ENCODE assay signal across 20 cellular contexts in genomic region chr9:89025538-89025937, GRCh38.
"Had no signal": no experiment of that assay in that cellular context is flagged by ENCODE, and none has a peak within 500 bp of the region (broad histone marks: within the 10 kb centered on the region; RNA-seq: fewer than 3 reads in every experiment).

No MANE protein-coding gene starts in this region.

- H3K4me1 ChIP-seq: psoas muscle had no signal

- H3K27ac ChIP-seq: left lung, neutrophil, psoas muscle, skin epidermis, thoracic aorta had no signal

- H3K27ac Mint-ChIP-seq: immature natural killer cell; naive thymus-derived CD4-positive, alpha-beta T cell; nephron progenitor cell; stimulated activated naive B cell treated with anti-CD40 and anti-IgM and Interleukin-4, amounts not matched to agents 10 μg/mL and 1 μg/mL and 100 μg/mL, for 72 hours; stimulated activated naive CD8-positive, alpha-beta T cell treated with anti-CD3 and anti-CD28 coated beads, Interleukin-15, amount 100 ng/mL, for 72 hours had no signal

- H3K4me3 Mint-ChIP-seq: central memory CD8-positive, alpha-beta T cell; immature natural killer cell; naive thymus-derived CD4-positive, alpha-beta T cell; nephron progenitor cell; stimulated activated naive B cell treated with anti-CD40 and anti-IgM and Interleukin-4, amounts not matched to agents 10 μg/mL and 1 μg/mL and 100 μg/mL, for 72 hours; stimulated activated naive CD8-positive, alpha-beta T cell treated with anti-CD3 and anti-CD28 coated beads, Interleukin-15, amount 100 ng/mL, for 72 hours had no signal

- H3K36me3 ChIP-seq: left lung, neutrophil, sigmoid colon, thoracic aorta had no signal

- DNase-seq: cortex of kidney; effector memory CD4-positive, alpha-beta T cell; glutamatergic neuron; immature natural killer cell; left lung; mesendoderm; naive thymus-derived CD4-positive, alpha-beta T cell; nephron progenitor cell; psoas muscle; retina; sigmoid colon; stimulated activated CD4-positive, alpha-beta T cell treated with anti-CD3 and anti-CD28 coated beads, Interleukin-2, amount 100 ng/mL, for 24 hours; stimulated activated CD4-positive, alpha-beta T cell treated with anti-CD3 and anti-CD28 coated beads, Interleukin-4, amount 100 ng/mL, for 4 hours; stimulated activated naive B cell treated with anti-CD40 and anti-IgM and Interleukin-4, amounts not matched to agents 10 μg/mL and 1 μg/mL and 100 μg/mL, for 72 hours; stimulated activated naive CD8-positive, alpha-beta T cell treated with anti-CD3 and anti-CD28 coated beads, Interleukin-15, amount 100 ng/mL, for 72 hours; trophoblast cell had no signal

- H3K4me3 ChIP-seq: left lung, psoas muscle, sigmoid colon, skin epidermis, thoracic aorta had no signal

- H3K36me3 Mint-ChIP-seq: immature natural killer cell; naive thymus-derived CD4-positive, alpha-beta T cell had no signal

- H3K27me3 ChIP-seq: left lung, sigmoid colon had no signal

- H3K4me1 Mint-ChIP-seq: central memory CD8-positive, alpha-beta T cell; immature natural killer cell; naive thymus-derived CD4-positive, alpha-beta T cell; stimulated activated naive B cell treated with anti-CD40 and anti-IgM and Interleukin-4, amounts not matched to agents 10 μg/mL and 1 μg/mL and 100 μg/mL, for 72 hours; stimulated activated naive CD8-positive, alpha-beta T cell treated with anti-CD3 and anti-CD28 coated beads, Interleukin-15, amount 100 ng/mL, for 72 hours had no signal

- H3K9me3 ChIP-seq: neutrophil had no signal
